ENCODE assay signal across 28 cellular contexts in the genomic region with DNA sequence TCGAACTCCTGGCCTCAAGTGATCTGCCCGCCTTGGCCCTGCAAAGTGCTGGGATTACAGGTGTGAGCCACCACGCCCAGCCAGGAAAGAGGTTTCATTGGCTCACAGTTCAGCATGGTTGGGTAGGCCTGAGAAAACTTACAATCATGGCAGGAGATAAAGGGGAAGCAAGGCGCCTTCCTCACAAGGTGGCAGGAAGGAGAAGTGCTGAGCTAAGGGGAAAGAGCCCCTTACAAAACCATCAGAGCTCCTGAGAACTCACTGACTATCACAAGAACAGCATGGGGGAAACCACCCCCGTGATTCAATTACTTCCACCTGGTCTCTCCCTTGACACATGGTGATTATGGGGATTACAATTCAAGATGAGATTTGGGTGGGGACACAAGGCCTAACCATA.
"Had no signal": no experiment of that assay in that cellular context is flagged by ENCODE, and none has a peak within 500 bp of the region (broad histone marks: within the 10 kb centered on the region; RNA-seq: fewer than 3 reads in every experiment).

No MANE protein-coding gene starts in this region.

- H3K27me3 ChIP-seq: neural progenitor cell, neutrophil, ovary, right atrium auricular region, testis, thyroid gland, transverse colon, upper lobe of left lung, vagina had no signal

- H3K36me3 ChIP-seq: left ventricle myocardium inferior, neutrophil, ovary, right atrium auricular region, stomach, thyroid gland, transverse colon, upper lobe of left lung, vagina had no signal

- ATAC-seq: natural killer cell; sciatic nerve; stimulated activated naive B cell treated with anti-CD40 and anti-IgM and Interleukin-4, amounts not matched to agents 10 μg/mL and 1 μg/mL and 100 μg/mL, for 72 hours; stimulated activated naive CD8-positive, alpha-beta T cell treated with anti-CD3 and anti-CD28 coated beads, Interleukin-15, Interleukin-2, amounts not matched to agents 100 U/mL and 50 U/mL, for 24 hours had no signal

- H3K4me2 ChIP-seq: neural progenitor cell had no signal

- DNase-seq: hypothalamus; immature natural killer cell; left ventricle myocardium inferior; mesendoderm; naive B cell; natural killer cell; nephron progenitor cell; occipital lobe; ovary; stimulated activated CD4-positive, alpha-beta T cell treated with anti-CD3 and anti-CD28 coated beads, Interleukin-12 subunit alpha, Interleukin-12 subunit beta, amount 100 ng/mL, for 4 hours; stimulated activated CD4-positive, alpha-beta T cell treated with anti-CD3 and anti-CD28 coated beads, Interleukin-15, amount 100 ng/mL, for 24 hours; stimulated activated CD4-positive, alpha-beta T cell treated with anti-CD3 and anti-CD28 coated beads, Interleukin-2, amount 100 ng/mL, for 24 hours; stimulated activated CD4-positive, alpha-beta T cell treated with anti-CD3 and anti-CD28 coated beads, Interleukin-4, amount 100 ng/mL, for 1 hour; stimulated activated naive B cell treated with anti-CD40 and anti-IgM and Interleukin-4, amounts not matched to agents 10 μg/mL and 1 μg/mL and 100 μg/mL, for 72 hours; stimulated activated naive CD8-positive, alpha-beta T cell treated with anti-CD3 and anti-CD28 coated beads, Interleukin-15, Interleukin-2, amounts not matched to agents 100 U/mL and 50 U/mL, for 24 hours; stomach; testis; thyroid gland; transverse colon; upper lobe of left lung had no signal

- H3K4me1 ChIP-seq: left ventricle myocardium inferior, neural progenitor cell, right atrium auricular region, stomach, testis, thyroid gland, transverse colon, upper lobe of left lung, vagina had no signal

- FAIRE-seq: islet of Langerhans had no signal

- H3K27ac ChIP-seq: left ventricle myocardium inferior, neural progenitor cell, neutrophil, ovary, right atrium auricular region, skin epidermis, stomach, testis, thyroid gland, transverse colon, upper lobe of left lung, vagina had no signal

- H3K4me3 ChIP-seq: left ventricle myocardium inferior, lung, neural progenitor cell, ovary, right atrium auricular region, skin epidermis, stomach, testis, thyroid gland, transverse colon, upper lobe of left lung, vagina had no signal

- H3K9me3 ChIP-seq: neutrophil, ovary, testis, thyroid gland, transverse colon, vagina had no signal
